In genomic region chr1:112618114-112618720, GRCh38 we compare ENCODE assay signal across 8 cellular contexts. TPM values are rescaled to one million over a fixed set of nuclear protein-coding genes. Genes with fewer than 3 reads are reported as not detected.
DNase-seq lines count a peak whose midpoint lies in the region; ATAC-seq, FAIRE-seq and TF ChIP-seq lines count a peak whose summit lies in the region.

No MANE protein-coding gene starts in this region.

- peak overlapping the region; percentile 98 for H3K4me3 Mint-ChIP-seq in T-helper 17 cell

- H4K20me1 ChIP-seq in endothelial cell of umbilical vein (replicated peaks; ENCODE audit: control insufficient read depth, extremely low read depth, insufficient read depth, low read length) (peaks cover 8% of the 10 kb centered on the region), neural cell (ENCODE audit: insufficient read depth) (no peaks in the 10 kb centered on the region)

- no peaks in the 10 kb centered on the region for H3K27me3 Mint-ChIP-seq in T-helper 17 cell

- TF ChIP-seq RAD21 in neural cell (conservative IDR thresholded peaks at IDR 0.05), result no peak

- H3K36me3 ChIP-seq in endothelial cell of umbilical vein (ENCODE audit: control insufficient read depth in 2 of 2, extremely low read depth in 1 of 2, insufficient read depth in 2 of 2, low read length in 2 of 2), result peaks cover 0 to 6% of the 10 kb centered on the region in 2 experiments
- H3K36me3 ChIP-seq in neural cell (ENCODE audit: insufficient read depth, low read length), result no peaks in the 10 kb centered on the region

- H3K27me3 ChIP-seq in endothelial cell of umbilical vein (ENCODE audit: control insufficient read depth in 2 of 2, insufficient read depth in 2 of 2, low read length in 2 of 2) (no peaks in the 10 kb centered on the region), neural cell (ENCODE audit: insufficient read depth, low read depth, low read length) (no peaks in the 10 kb centered on the region)

- H3K9me3 ChIP-seq in T-helper 17 cell (ENCODE audit: control insufficient read depth, low read length, poor library complexity, severe bottlenecking) (no peaks in the 10 kb centered on the region), endothelial cell of umbilical vein (replicated peaks; ENCODE audit: control insufficient read depth, insufficient read depth, low read length) (no peaks in the 10 kb centered on the region), neural cell (ENCODE audit: low read length) (no peaks in the 10 kb centered on the region)

- ATAC-seq in T-helper 17 cell (peak; percentile 47), GM18517 (IDR thresholded peaks at IDR 0.05; ENCODE audit: unreplicated experiment) (no peak), GM18505 (IDR thresholded peaks at IDR 0.05; ENCODE audit: unreplicated experiment) (no peak)

- BruUV-seq in endothelial cell of umbilical vein (replicated peaks; lab: Mats Ljungman, UMichigan), result no TSS peak

- TF ChIP-seq EP300 in neural cell (conservative IDR thresholded peaks at IDR 0.05; ENCODE audit: poor library complexity, severe bottlenecking), result no peak

- H3K4me1 Mint-ChIP-seq in T-helper 17 cell, result peaks cover 26% of the 10 kb centered on the region

- peak; percentile 61 for FAIRE-seq in endothelial cell of umbilical vein (lab: Jason Lieb, UNC)

- H3K79me2 ChIP-seq in endothelial cell of umbilical vein (ENCODE audit: control insufficient read depth, insufficient read depth, low read length), result peaks cover 80% of the 10 kb centered on the region
- H3K79me2 ChIP-seq in neural cell (replicated peaks; ENCODE audit: insufficient read depth, low read length), result peaks cover 64% of the 10 kb centered on the region

- POLR2A ChIA-PET in endothelial cell of umbilical vein (lab: Charles Lee), result interaction anchor here (1.0 to 1.3 kb wide), 3 partner anchors 87 to 227 kb away, joined by 3 to 4 read pairs (median 3); no protein-coding TSS in a partner anchor

- H3K4me3 ChIP-seq in endothelial cell of umbilical vein (replicated peaks in 1 of 3; ENCODE audit: insufficient read depth in 1 of 3, low read depth in 1 of 3, low read length in 3 of 3), result peak overlapping the region; percentile 90 to 98 (median 94)
- peak overlapping the region; percentile 80 for H3K4me3 ChIP-seq in neural cell (ENCODE audit: low read length)

- CTCF ChIA-PET in endothelial cell of umbilical vein (lab: Charles Lee), result interaction anchor here (1.0 to 11.0 kb wide), 6 partner anchors 54 to 227 kb away, joined by 3 to 110 read pairs (median 5); no protein-coding TSS in a partner anchor

- intact Hi-C loops in endothelial cell of umbilical vein (cut with micrococcal nuclease), result loop anchor here (2.0 kb wide), 2 partner anchors 97 to 319 kb away; partner anchors contain the start of gene PPM1J

- H3K9me1 ChIP-seq in endothelial cell of umbilical vein (replicated peaks; ENCODE audit: control insufficient read depth, extremely low read depth, insufficient read depth, low read length), result no peaks in the 10 kb centered on the region

- H3K4me1 ChIP-seq in endothelial cell of umbilical vein (ENCODE audit: control insufficient read depth, extremely low read depth, insufficient read depth, low read length), result peaks cover 32% of the 10 kb centered on the region

- dilution Hi-C loops in endothelial cell of umbilical vein (cut with MboI; ENCODE audit: extremely low pct_ligation_motif_present, low sequenced_read_pairs), result no loop called here

- H2AFZ ChIP-seq in endothelial cell of umbilical vein (ENCODE audit: low read depth, low read length) (peak overlapping the region; percentile 32), neural cell (ENCODE audit: low read depth, low read length) (peak overlapping the region; percentile 89)

- H3F3A ChIP-seq in neural cell (ENCODE audit: insufficient read depth, low read length, poor library complexity, severe bottlenecking), result no peaks in the 10 kb centered on the region

- TF ChIP-seq CTCF in endothelial cell of umbilical vein (IDR thresholded peaks at IDR 0.05; ENCODE audit: extremely low read depth in 1 of 2, insufficient read depth in 1 of 2, low read depth in 1 of 2, low read length in 2 of 2), result no peak
- TF ChIP-seq CTCF in neural cell (IDR thresholded peaks at IDR 0.05; ENCODE audit: poor library complexity, severe bottlenecking), result no peak

- H3K4me2 ChIP-seq in endothelial cell of umbilical vein (ENCODE audit: insufficient read depth, low read length), result peak overlapping the region; percentile 100
- H3K4me2 ChIP-seq in neural cell (ENCODE audit: low read length), result peak overlapping the region; percentile 94

- H3K9me2 ChIP-seq in neural cell (ENCODE audit: insufficient read depth, low read length), result no peaks in the 10 kb centered on the region

- no peak for TF ChIP-seq POLR2A in endothelial cell of umbilical vein (IDR thresholded peaks at IDR 0.05; ENCODE audit: low read depth, low read length)
- TF ChIP-seq POLR2A in GM18505 (IDR thresholded peaks at IDR 0.05; ENCODE audit: borderline replicate concordance, extremely low read depth, insufficient read depth, insufficient read length), result no peak

- H3K27ac Mint-ChIP-seq in T-helper 17 cell, result peak overlapping the region; percentile 99

- H3K27ac ChIP-seq in endothelial cell of umbilical vein (ENCODE audit: insufficient read depth, low read depth, low read length), result peak overlapping the region; percentile 91
- H3K27ac ChIP-seq in neural cell (ENCODE audit: low read length), result peak overlapping the region; percentile 97

- DNase-seq in DMS53 treated with DMSO at 0.1 percent for 48 hours (lab: John Stamatoyannopoulos, UW; ENCODE audit: unreplicated experiment), result peak; percentile 20
- DNase-seq in H4 (ENCODE audit: low spot score), result peak; percentile 3
- DNase-seq in T-helper 17 cell, result no peak
- peak; percentile 64 for DNase-seq in endothelial cell of umbilical vein (ENCODE audit: low read depth, low spot score)
- DNase-seq in retina, result no peak

- peaks cover 4% of the 10 kb centered on the region for H3K36me3 Mint-ChIP-seq in T-helper 17 cell (ENCODE audit: low read depth)

- H3K9ac ChIP-seq in endothelial cell of umbilical vein (replicated peaks; ENCODE audit: extremely low read depth, insufficient read depth, low read length), result peak overlapping the region; percentile 100
- H3K9ac ChIP-seq in neural cell (ENCODE audit: low read length), result peak overlapping the region; percentile 92

TF ChIP-seq in endothelial cell of umbilical vein, 7 proteins besides CTCF, POLR2A, EP300 and RAD21 (continues in another document):
- TF ChIP-seq JUN (IDR thresholded peaks at IDR 0.05; ENCODE audit: borderline replicate concordance, insufficient read depth, insufficient read length, low read depth) (no peak), MYC (IDR thresholded peaks at IDR 0.05; ENCODE audit: low read depth, low read length) (no peak), POLR2AphosphoS5 (IDR thresholded peaks at IDR 0.05; ENCODE audit: insufficient read depth, low read depth, low read length) (no peak)

TF ChIP-seq in neural cell, 6 proteins besides CTCF, POLR2A, EP300 and RAD21 (continues in another document):
- TF ChIP-seq SMC3 (conservative IDR thresholded peaks at IDR 0.05; ENCODE audit: poor library complexity) (no peak), POLR2AphosphoS5 (IDR thresholded peaks at IDR 0.05) (no peak), TAF1 (IDR thresholded peaks at IDR 0.05; ENCODE audit: low read depth) (no peak), MXI1 (conservative IDR thresholded peaks at IDR 0.05; ENCODE audit: poor library complexity, severe bottlenecking) (no peak), EZH2 (IDR thresholded peaks at IDR 0.05; ENCODE audit: borderline replicate concordance, insufficient read depth, low read length, poor library complexity, severe bottlenecking) (no peak)

RNA-seq across cellular contexts. Expression of gene ST7L, which starts 0.7 kb away (rescaled TPM):
- 13.7 and 16.0 TPM in 2 replicates for total RNA-seq in H4 (2014; rRNA removed; shearing (Covaris generic))
- total RNA-seq in T-helper 17 cell (10 to 100 TPM; 18.0 to 21.2 TPM), endothelial cell of umbilical vein (24.5 and 28.4 TPM in 2 replicates)
- polyA plus RNA-seq in endothelial cell of umbilical vein (12.3 and 12.6 TPM in 2 replicates), neural cell (33.7 and 34.5 TPM in 2 replicates)
- 8.8 and 10.2 TPM in 2 replicates for polyA plus RNA-seq in endothelial cell of umbilical vein (2011; cell fraction: cytosol; rRNA removed)
- polyA plus RNA-seq in endothelial cell of umbilical vein (2011; cell fraction: nucleus; rRNA removed), result 17.8 and 20.4 TPM in 2 replicates
- 14.0 and 14.2 TPM in 2 replicates for polyA plus RNA-seq in endothelial cell of umbilical vein (2012)
- polyA minus RNA-seq in endothelial cell of umbilical vein (15.4 and 17.3 TPM in 2 replicates), neural cell (41.1 and 41.6 TPM in 2 replicates)
- 17.0 TPM for polyA minus RNA-seq in endothelial cell of umbilical vein (2011; cell fraction: cytosol; rRNA and poly(A)+ RNA removed)
- 26.6 and 30.4 TPM in 2 replicates for polyA minus RNA-seq in endothelial cell of umbilical vein (2011; cell fraction: nucleus; rRNA and poly(A)+ RNA removed)

RNA-seq across cellular contexts. Expression of gene CAPZA1, which starts 1.4 kb away (rescaled TPM):
- 97.8 and 101 TPM in 2 replicates for total RNA-seq in H4 (2014; rRNA removed; shearing (Covaris generic))
- 100 to 1,000 TPM; 203 to 224 TPM for total RNA-seq in T-helper 17 cell
- total RNA-seq in endothelial cell of umbilical vein, result 177 and 183 TPM in 2 replicates
- polyA plus RNA-seq in endothelial cell of umbilical vein, result 60.8 and 77.1 TPM in 2 replicates
- polyA plus RNA-seq in endothelial cell of umbilical vein (2011; cell fraction: cytosol; rRNA removed), result 98.5 and 100 TPM in 2 replicates
- 116 and 147 TPM in 2 replicates for polyA plus RNA-seq in endothelial cell of umbilical vein (2011; cell fraction: nucleus; rRNA removed)
- 130 and 174 TPM in 2 replicates for polyA plus RNA-seq in endothelial cell of umbilical vein (2012)
- polyA minus RNA-seq in endothelial cell of umbilical vein, result 84.3 and 114 TPM in 2 replicates
- polyA minus RNA-seq in endothelial cell of umbilical vein (2011; cell fraction: cytosol; rRNA and poly(A)+ RNA removed), result 167 TPM
- polyA minus RNA-seq in endothelial cell of umbilical vein (2011; cell fraction: nucleus; rRNA and poly(A)+ RNA removed), result 98.8 and 149 TPM in 2 replicates
- 79.0 and 82.2 TPM in 2 replicates for polyA plus RNA-seq in neural cell
- 200 and 202 TPM in 2 replicates for polyA minus RNA-seq in neural cell

RNA-seq across cellular contexts. Expression of gene MOV10, which starts 56.2 kb away (rescaled TPM):
- 31.9 and 42.8 TPM in 2 replicates for total RNA-seq in H4 (2014; rRNA removed; shearing (Covaris generic))
- total RNA-seq in T-helper 17 cell (10 to 100 TPM; 72.5 to 72.7 TPM), endothelial cell of umbilical vein (103 and 113 TPM in 2 replicates)
- polyA plus RNA-seq in endothelial cell of umbilical vein (97.1 and 98.0 TPM in 2 replicates), neural cell (1.4 and 3.0 TPM in 2 replicates)
- polyA plus RNA-seq in endothelial cell of umbilical vein (2011; cell fraction: cytosol; rRNA removed), result 57.2 and 77.0 TPM in 2 replicates
- 307 and 333 TPM in 2 replicates for polyA plus RNA-seq in endothelial cell of umbilical vein (2011; cell fraction: nucleus; rRNA removed)
- polyA plus RNA-seq in endothelial cell of umbilical vein (2012), result 53.5 and 58.7 TPM in 2 replicates
- polyA minus RNA-seq in endothelial cell of umbilical vein (70.9 and 100 TPM in 2 replicates), neural cell (1.5 and 1.6 TPM in 2 replicates)
- 36.7 TPM for polyA minus RNA-seq in endothelial cell of umbilical vein (2011; cell fraction: cytosol; rRNA and poly(A)+ RNA removed)
- polyA minus RNA-seq in endothelial cell of umbilical vein (2011; cell fraction: nucleus; rRNA and poly(A)+ RNA removed), result 88.9 and 98.3 TPM in 2 replicates

Comparison
In these comparisons a context has a peak if more than half of its experiments do, and no peak if none do; other contexts are left out.
1. DNase-seq: peak in DMS53 treated with DMSO at 0.1 percent for 48 hours (single experiment), H4 (single experiment) and endothelial cell of umbilical vein (single experiment); none in T-helper 17 cell (0 of 3) and retina (single experiment).